In the genomic region with DNA sequence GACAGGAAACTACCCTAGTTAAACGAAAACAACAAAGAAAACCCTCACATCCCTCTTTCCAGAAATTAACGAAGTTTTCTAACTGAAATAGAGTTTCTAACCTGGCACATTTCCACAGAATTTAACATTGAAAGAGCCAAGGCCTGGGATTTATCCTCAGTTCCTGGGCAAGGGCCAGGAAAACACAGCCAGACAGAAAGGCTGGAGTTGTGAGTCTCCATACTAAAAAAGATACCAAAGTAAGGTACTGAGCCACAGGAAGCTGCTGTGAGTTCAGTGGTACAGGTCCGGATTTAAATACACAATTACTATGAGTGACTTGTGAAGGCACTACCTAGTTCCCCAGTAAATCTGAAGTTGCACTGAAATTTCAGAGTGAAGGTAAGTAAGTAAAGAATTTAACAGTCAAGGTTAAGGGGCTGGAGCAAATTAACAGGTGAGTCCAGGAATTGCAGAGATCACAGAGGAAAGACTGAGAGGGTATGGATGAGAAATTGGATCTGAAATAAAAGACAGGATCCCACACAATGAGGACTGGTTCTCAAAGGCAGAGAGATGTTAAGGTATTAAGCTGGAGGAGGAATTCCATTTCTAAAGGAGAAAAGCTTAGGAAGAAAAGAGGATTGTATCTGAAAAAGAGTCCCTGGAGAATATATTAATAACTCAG, we compare ENCODE assay signal across 8 cellular contexts. TPM values are rescaled to one million over a fixed set of nuclear protein-coding genes. Genes with fewer than 3 reads are reported as not detected.
DNase-seq lines count a peak whose midpoint lies in the region; ATAC-seq and TF ChIP-seq lines count a peak whose summit lies in the region.

No MANE protein-coding gene starts in this region.

- POLR2A ChIA-PET in PC-9 (lab: Charles Lee; ENCODE audit: unreplicated experiment), result no interaction called here

- H3K36me3 ChIP-seq in DND-41 (ENCODE audit: insufficient read depth, low read length) (peaks cover 15% of the 10 kb centered on the region), PC-9 (ENCODE audit: low read depth) (no peaks in the 10 kb centered on the region), muscle layer of colon (ENCODE audit: insufficient read depth, low read length) (no peaks in the 10 kb centered on the region)
- H3K36me3 ChIP-seq in effector memory CD4-positive, alpha-beta T cell (ENCODE audit: control insufficient read depth, insufficient read depth, low read length), result no peaks in the 10 kb centered on the region

- H3K9me2 ChIP-seq in PC-9 (ENCODE audit: insufficient read depth), result no peaks in the 10 kb centered on the region

- no peak for ATAC-seq in DND-41 (ENCODE audit: insufficient read depth, low read depth)
- ATAC-seq in HG02678 (IDR thresholded peaks at IDR 0.05; ENCODE audit: unreplicated experiment), result no peak
- ATAC-seq in HG02870 (IDR thresholded peaks at IDR 0.05; ENCODE audit: unreplicated experiment), result no peak

- no TSS peak for BruUV-seq in PC-9 (replicated peaks; lab: Mats Ljungman, UMichigan)

- intact Hi-C loops in PC-9 (cut with micrococcal nuclease; ENCODE audit: unreplicated experiment), result no loop called here

- TF ChIP-seq CTCF in DND-41 (IDR thresholded peaks at IDR 0.05; ENCODE audit: borderline replicate concordance, extremely low read depth, low read length, poor library complexity, severe bottlenecking) (no peak), PC-9 (conservative IDR thresholded peaks at IDR 0.05) (no peak)

- peak overlapping the region; percentile 71 for H3K9ac ChIP-seq in DND-41 (ENCODE audit: low read depth, low read length)
- H3K9ac ChIP-seq in muscle layer of colon (ENCODE audit: low read length), result peak overlapping the region; percentile 91

- DNase-seq in DND-41, result no peak
- DNase-seq in PC-9, result no peak
- DNase-seq in effector memory CD4-positive, alpha-beta T cell, result no peak
- no peak for DNase-seq in putamen (ENCODE audit: low spot score)
- no peak for DNase-seq in MV-4-11 (lab: John Stamatoyannopoulos, UW)

- H2AFZ ChIP-seq in DND-41 (ENCODE audit: low read depth, low read length), result peak overlapping the region; percentile 74
- H2AFZ ChIP-seq in PC-9, result no peak overlapping the region

- H3K4me1 ChIP-seq in DND-41 (ENCODE audit: insufficient read depth, low read length) (peaks cover 74% of the 10 kb centered on the region), PC-9 (replicated peaks; ENCODE audit: insufficient read depth) (peaks cover 6% of the 10 kb centered on the region), muscle layer of colon (ENCODE audit: insufficient read depth, low read length) (peaks cover 58% of the 10 kb centered on the region)
- H3K4me1 ChIP-seq in effector memory CD4-positive, alpha-beta T cell (ENCODE audit: control insufficient read depth, insufficient read depth, low read length, poor library complexity, severe bottlenecking), result peaks cover 29% of the 10 kb centered on the region

- H3K27ac ChIP-seq in DND-41 (ENCODE audit: low read length), result peak overlapping the region; percentile 89
- H3K27ac ChIP-seq in PC-9, result no peak overlapping the region
- peak overlapping the region; percentile 92 for H3K27ac ChIP-seq in effector memory CD4-positive, alpha-beta T cell (ENCODE audit: insufficient read depth, low read length, poor library complexity, severe bottlenecking)
- H3K27ac ChIP-seq in muscle layer of colon (ENCODE audit: low read depth, low read length), result peak overlapping the region; percentile 90

- H3K9me3 ChIP-seq in DND-41 (ENCODE audit: insufficient read depth, low read length, severe bottlenecking) (no peaks in the 10 kb centered on the region), PC-9 (ENCODE audit: insufficient read depth, low read depth) (no peaks in the 10 kb centered on the region), muscle layer of colon (ENCODE audit: low read length) (no peaks in the 10 kb centered on the region)
- no peaks in the 10 kb centered on the region for H3K9me3 ChIP-seq in effector memory CD4-positive, alpha-beta T cell (ENCODE audit: control insufficient read depth, low read length)

- H3K27me3 ChIP-seq in DND-41 (ENCODE audit: insufficient read depth, low read length, poor library complexity) (peaks cover 10% of the 10 kb centered on the region), PC-9 (ENCODE audit: insufficient read depth, low read depth) (peaks cover 53% of the 10 kb centered on the region), muscle layer of colon (ENCODE audit: control insufficient read depth in 1 of 2, insufficient read depth in 2 of 2, low read length in 2 of 2) (no peaks in the 10 kb centered on the region)
- no peaks in the 10 kb centered on the region for H3K27me3 ChIP-seq in effector memory CD4-positive, alpha-beta T cell (replicated peaks; ENCODE audit: control insufficient read depth, insufficient read depth, low read length, poor library complexity, severe bottlenecking)

- 0 out of 2 replicates have a peak, but pooled peaks cover 7% of the 10 kb centered on the region for H3F3A ChIP-seq in PC-9 (ENCODE audit: insufficient read depth, low read depth)

- H3K79me2 ChIP-seq in DND-41 (ENCODE audit: insufficient read depth, low read length) (peaks cover 55% of the 10 kb centered on the region), PC-9 (ENCODE audit: low read depth) (no peaks in the 10 kb centered on the region)

- H3K4me2 ChIP-seq in DND-41 (ENCODE audit: insufficient read depth, low read length) (peak overlapping the region; percentile 74), PC-9 (peak overlapping the region; percentile 82; the same call in 1 of the 2 replicates)

- no peaks in the 10 kb centered on the region; the same call in 1 of the 2 replicates for H4K20me1 ChIP-seq in DND-41 (ENCODE audit: insufficient read depth, low read length)
- H4K20me1 ChIP-seq in PC-9 (ENCODE audit: insufficient read depth), result no peaks in the 10 kb centered on the region

- H3K4me3 ChIP-seq in DND-41 (ENCODE audit: low read depth in 1 of 2, low read length in 2 of 2) (peak overlapping the region; percentile 46 to 86), PC-9 (no peak overlapping the region), muscle layer of colon (ENCODE audit: low read depth in 1 of 2, low read length in 2 of 2) (peak overlapping the region; percentile 67 to 79)
- peak overlapping the region; percentile 79 for H3K4me3 ChIP-seq in effector memory CD4-positive, alpha-beta T cell (ENCODE audit: insufficient read depth, low read depth, low read length, poor library complexity, severe bottlenecking)

- CTCF ChIA-PET in PC-9 (lab: Charles Lee), result no interaction called here

RNA-seq across cellular contexts. Expression of gene LIX1L, which starts 0.9 kb away (rescaled TPM):
- total RNA-seq in PC-9 (2021), result 0.48 and 0.50 TPM in 2 replicates

RNA-seq across cellular contexts. Expression of gene ANKRD34A, which starts 7.5 kb away (rescaled TPM):
- 0.33 and 0.50 TPM in 2 replicates for total RNA-seq in PC-9 (2021)

RNA-seq across cellular contexts. Expression of gene POLR3GL, which starts 7.6 kb away (rescaled TPM):
- 7.2 and 10.6 TPM in 2 replicates for total RNA-seq in PC-9 (2021)

RNA-seq across cellular contexts. Expression of gene RBM8A, which starts 29.6 kb away (rescaled TPM):
- 129 and 181 TPM in 2 replicates for total RNA-seq in PC-9 (2021)

RNA-seq across cellular contexts. Expression of gene PEX11B, which starts 38.4 kb away (rescaled TPM):
- total RNA-seq in PC-9 (2021), result 19.7 and 19.8 TPM in 2 replicates
